ENCODE assay signal across 1 cellular context in genomic region chr6:15368873-15369272, GRCh38.
TF ChIP-seq lines count a peak whose summit lies in the region.

No MANE protein-coding gene starts in this region.

TF ChIP-seq in GM23338, 12 proteins besides CTCF, POLR2A, EP300 and RAD21 (continued from another document):
- TF ChIP-seq REST (IDR thresholded peaks at IDR 0.05; ENCODE audit: unreplicated experiment) (no peak), STAT1 (IDR thresholded peaks at IDR 0.05; ENCODE audit: unreplicated experiment) (no peak), ZNF462 (CRISPR knock-in tag; IDR thresholded peaks at IDR 0.05) (no peak), JUNB (IDR thresholded peaks at IDR 0.05; ENCODE audit: unreplicated experiment) (no peak), ZNF331 (CRISPR knock-in tag; IDR thresholded peaks at IDR 0.05; ENCODE audit: low read depth) (no peak), NANOG (IDR thresholded peaks at IDR 0.05; ENCODE audit: borderline replicate concordance) (no peak), ZNF114 (CRISPR knock-in tag; IDR thresholded peaks at IDR 0.05) (no peak), EZH2 (IDR thresholded peaks at IDR 0.05; ENCODE audit: low read depth, unreplicated experiment) (no peak), EZH2phosphoT487 (IDR thresholded peaks at IDR 0.05; ENCODE audit: unreplicated experiment) (no peak)
